Comparison of ENCODE assay signal across 8 cellular contexts in the genomic region with DNA sequence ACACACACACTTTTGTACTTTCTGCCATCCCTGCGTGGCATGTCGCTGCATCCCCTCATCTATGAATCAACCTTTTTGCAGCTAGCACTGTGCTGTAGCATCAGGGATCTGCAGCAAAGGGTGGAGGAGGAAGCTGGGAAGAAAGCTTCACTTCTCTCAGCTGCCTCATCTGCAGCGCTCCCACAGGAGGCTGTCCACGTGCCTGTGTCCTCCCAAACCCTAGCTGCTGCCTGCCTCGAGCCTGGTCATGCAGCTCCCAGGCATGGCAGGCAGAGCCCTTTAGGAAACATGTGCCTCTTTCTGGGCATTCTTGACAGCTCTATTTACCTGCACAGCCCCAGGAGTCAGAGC.
DNase-seq lines count a peak whose midpoint lies in the region; ATAC-seq and TF ChIP-seq lines count a peak whose summit lies in the region.

No MANE protein-coding gene starts in this region.

- H3K4me1 ChIP-seq in hepatocyte (ENCODE audit: insufficient read depth): peaks cover 22% of the 10 kb centered on the region
- peaks cover 22 to 86% (median 53%) of the 10 kb centered on the region in 6 donors for H3K4me1 ChIP-seq in spleen
- peaks cover 19% of the 10 kb centered on the region for H3K4me1 ChIP-seq in effector memory CD4-positive, alpha-beta T cell (ENCODE audit: control insufficient read depth, insufficient read depth, low read length, poor library complexity, severe bottlenecking)
- peaks cover 14% of the 10 kb centered on the region for H3K4me1 ChIP-seq in HAP-1

- H3K27ac Mint-ChIP-seq in activated naive CD8-positive, alpha-beta T cell treated with anti-CD3 and anti-CD28 coated beads, Interleukin-2, amount 50 U/mL, for 24 hours: peak overlapping the region; percentile 53

- H3K4me3 Mint-ChIP-seq in activated naive CD8-positive, alpha-beta T cell treated with anti-CD3 and anti-CD28 coated beads, Interleukin-2, amount 50 U/mL, for 24 hours: no peak overlapping the region

- H3K4me1 Mint-ChIP-seq in activated naive CD8-positive, alpha-beta T cell treated with anti-CD3 and anti-CD28 coated beads, Interleukin-2, amount 50 U/mL, for 24 hours: peaks cover 68% of the 10 kb centered on the region

- H3K27me3 ChIP-seq in hepatocyte: no peaks in the 10 kb centered on the region
- no peaks in the 10 kb centered on the region for H3K27me3 ChIP-seq in spleen (replicated peaks in 1 of 7)
- H3K27me3 ChIP-seq in effector memory CD4-positive, alpha-beta T cell (replicated peaks; ENCODE audit: control insufficient read depth, insufficient read depth, low read length, poor library complexity, severe bottlenecking): no peaks in the 10 kb centered on the region
- no peaks in the 10 kb centered on the region for H3K27me3 ChIP-seq in HAP-1 (ENCODE audit: low read depth)

- no peaks in the 10 kb centered on the region for H3K9me2 ChIP-seq in hepatocyte (replicated peaks; ENCODE audit: insufficient read depth)

- no peaks in the 10 kb centered on the region for H3K27me3 Mint-ChIP-seq in activated naive CD8-positive, alpha-beta T cell treated with anti-CD3 and anti-CD28 coated beads, Interleukin-2, amount 50 U/mL, for 24 hours

- no peak for ATAC-seq in activated naive CD8-positive, alpha-beta T cell treated with anti-CD3 and anti-CD28 coated beads, Interleukin-2, amount 50 U/mL, for 24 hours

- in situ Hi-C loops in HAP-1 (cut with MboI; ENCODE audit: low sequenced_read_pairs): loop anchor here (25.0 kb wide), 1 partner anchor 465 kb away; no protein-coding TSS in a partner anchor

- H3K9me3 ChIP-seq in hepatocyte (ENCODE audit: low read depth) (no peaks in the 10 kb centered on the region), spleen (no peaks in the 10 kb centered on the region), HAP-1 (no peaks in the 10 kb centered on the region)
- H3K9me3 ChIP-seq in effector memory CD4-positive, alpha-beta T cell (ENCODE audit: control insufficient read depth, low read length): no peaks in the 10 kb centered on the region

- H3K36me3 ChIP-seq in hepatocyte (replicated peaks; ENCODE audit: insufficient read depth, low read depth) (no peaks in the 10 kb centered on the region), spleen (no peaks in the 10 kb centered on the region), HAP-1 (replicated peaks) (no peaks in the 10 kb centered on the region)
- H3K36me3 ChIP-seq in effector memory CD4-positive, alpha-beta T cell (ENCODE audit: control insufficient read depth, insufficient read depth, low read length): no peaks in the 10 kb centered on the region

- no peak for TF ChIP-seq POLR2A in spleen (IDR thresholded peaks at IDR 0.05)

- peak overlapping the region; percentile 66 for H3K4me2 ChIP-seq in hepatocyte

- 38% methylated on average over 5 of the region's 5 CpGs for WGBS in hepatocyte (ENCODE audit: low lambda C conversion rate, missing lambda C conversion rate)
- WGBS in spleen, 5 donors: 52 to 73% (median 63%) methylated on average over 5 of the region's 5 CpGs

- H2AFZ ChIP-seq in hepatocyte: peak overlapping the region; percentile 33

- no peaks in the 10 kb centered on the region for H4K20me1 ChIP-seq in hepatocyte (ENCODE audit: insufficient read depth, poor library complexity, severe bottlenecking)

- H3K36me3 Mint-ChIP-seq in activated naive CD8-positive, alpha-beta T cell treated with anti-CD3 and anti-CD28 coated beads, Interleukin-2, amount 50 U/mL, for 24 hours (ENCODE audit: low read depth): no peaks in the 10 kb centered on the region

- DNase-seq in NCI-H1436 treated with DMSO at 0.1 percent for 48 hours (lab: John Stamatoyannopoulos, UW): peak; percentile 30
- no peak for DNase-seq in NCI-H1436 (lab: John Stamatoyannopoulos, UW)
- no peak for DNase-seq in activated naive CD8-positive, alpha-beta T cell treated with anti-CD3 and anti-CD28 coated beads, Interleukin-2, amount 50 U/mL, for 24 hours
- no peak for DNase-seq in hepatocyte (ENCODE audit: low spot score)
- DNase-seq in spleen: peak; percentile 75
- no peak for DNase-seq in effector CD8-positive, alpha-beta T cell (lab: John Stamatoyannopoulos, UW)
- DNase-seq in effector memory CD4-positive, alpha-beta T cell: no peak
- DNase-seq in HAP-1 (ENCODE audit: low spot score in 2 of 2): no peak

- peak overlapping the region; percentile 84 for H3K27ac ChIP-seq in hepatocyte
- H3K27ac ChIP-seq in spleen: peak overlapping the region in 7 of 8 donors; percentile 18 to 82 (median 75)
- H3K27ac ChIP-seq in effector memory CD4-positive, alpha-beta T cell (ENCODE audit: insufficient read depth, low read length, poor library complexity, severe bottlenecking): no peak overlapping the region

- H3K4me3 ChIP-seq in hepatocyte (no peak overlapping the region), spleen (no peak overlapping the region), HAP-1 (no peak overlapping the region)
- no peak overlapping the region for H3K4me3 ChIP-seq in effector memory CD4-positive, alpha-beta T cell (ENCODE audit: insufficient read depth, low read depth, low read length, poor library complexity, severe bottlenecking)

- no peaks in the 10 kb centered on the region for H3K79me2 ChIP-seq in hepatocyte

- intact Hi-C loops in spleen (cut with DNase I; ENCODE audit: low total_unique reads): loop anchor here (10.0 kb wide), 1 partner anchor 53 kb away; no protein-coding TSS in a partner anchor

- peaks cover 3% of the 10 kb centered on the region for H3K9me3 Mint-ChIP-seq in activated naive CD8-positive, alpha-beta T cell treated with anti-CD3 and anti-CD28 coated beads, Interleukin-2, amount 50 U/mL, for 24 hours

- TF ChIP-seq CTCF in hepatocyte (IDR thresholded peaks at IDR 0.05; ENCODE audit: poor library complexity) (no peak), spleen (IDR thresholded peaks at IDR 0.05 in 8 of 11, conservative IDR thresholded peaks at IDR 0.05 in 3 of 11) (no peak)

Comparison
In these comparisons a context has a peak if more than half of its experiments do, and no peak if none do; other contexts are left out.
1. DNase-seq: peak in NCI-H1436 treated with DMSO at 0.1 percent for 48 hours (single experiment) and spleen (single experiment); none in NCI-H1436 (single experiment), activated naive CD8-positive, alpha-beta T cell treated with anti-CD3 and anti-CD28 coated beads, Interleukin-2, amount 50 U/mL, for 24 hours (single experiment), hepatocyte (single experiment), effector CD8-positive, alpha-beta T cell (single experiment), effector memory CD4-positive, alpha-beta T cell (0 of 3) and HAP-1 (0 of 2).